ENCODE assay signal across 9 cellular contexts in the genomic region with DNA sequence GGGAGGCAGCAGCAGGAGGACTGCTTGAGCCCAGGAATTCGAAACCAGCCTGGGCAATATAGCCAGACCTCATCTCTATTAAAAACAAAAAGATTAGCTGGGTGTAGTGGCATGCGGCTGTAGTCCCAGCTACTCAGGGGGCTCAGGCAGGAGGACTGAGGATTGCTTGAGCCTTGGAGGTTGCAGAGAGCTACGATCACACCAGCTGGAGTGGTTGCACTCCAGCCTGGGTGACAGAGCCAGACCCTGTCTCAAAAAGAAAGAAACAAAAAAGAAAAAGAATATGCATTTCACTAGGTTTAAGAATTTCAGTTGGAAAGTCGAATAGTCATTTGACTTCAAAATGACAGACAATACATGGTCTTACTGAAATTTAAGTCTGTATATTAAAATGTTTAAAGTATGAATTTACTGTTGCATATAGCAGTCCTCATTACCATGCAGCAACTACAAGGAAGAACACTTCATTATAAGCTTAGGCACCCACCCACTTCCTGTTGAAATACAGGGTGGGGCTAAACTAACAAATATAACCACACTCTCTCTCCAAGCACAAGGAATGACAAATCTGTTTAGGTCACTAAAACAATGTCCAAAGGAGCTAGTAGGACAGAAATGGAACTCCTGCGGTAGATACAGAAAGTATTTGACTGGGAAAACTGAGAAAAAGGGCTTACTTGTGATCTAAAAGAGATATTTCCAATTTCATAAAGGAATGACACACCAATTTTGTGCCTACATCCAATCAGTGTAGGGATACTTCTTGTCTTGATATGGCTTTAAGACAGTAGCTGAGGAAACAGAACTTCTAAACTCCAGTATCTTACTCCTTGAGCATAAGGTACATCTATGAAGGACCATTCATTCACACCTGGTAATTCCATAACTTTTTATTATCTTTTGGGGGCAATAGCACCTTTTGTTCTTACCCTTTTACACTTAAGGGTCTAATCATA. TPM values are rescaled to one million over a fixed set of nuclear protein-coding genes. Genes with fewer than 3 reads are reported as not detected.
A peak's percentile ranks its signal among the peaks of the same experiment; 100 is the strongest.
DNase-seq lines count a peak whose midpoint lies in the region; ATAC-seq and TF ChIP-seq lines count a peak whose summit lies in the region.
"Had no signal": no experiment of that assay in that cellular context is flagged by ENCODE, and none has a peak within 500 bp of the region (broad histone marks: within the 10 kb centered on the region; RNA-seq: fewer than 3 reads in every experiment).

No MANE protein-coding gene starts in this region.

- H3K27me3 ChIP-seq in kidney epithelial cell (ENCODE audit: control insufficient read depth, insufficient read depth, low read length): no peaks in the 10 kb centered on the region

- no peak overlapping the region for H3K4me3 ChIP-seq in kidney epithelial cell (ENCODE audit: low read depth, low read length)

- TF ChIP-seq CTCF in kidney epithelial cell (IDR thresholded peaks at IDR 0.05; ENCODE audit: insufficient read depth, low read length, poor library complexity, severe bottlenecking): no peak

- no peaks in the 10 kb centered on the region for H3K36me3 ChIP-seq in kidney epithelial cell (ENCODE audit: control insufficient read depth, insufficient read depth, low read length)

- H3K27ac ChIP-seq in angular gyrus (ENCODE audit: low read depth, low read length) (peak overlapping the region; percentile 50), substantia nigra (ENCODE audit: low read depth, low read length, poor library complexity, severe bottlenecking) (peak overlapping the region; percentile 68)

- peak; percentile 81 for DNase-seq in EH (ENCODE audit: low read depth)
- DNase-seq in M059J (ENCODE audit: low read depth): peak; percentile 77
- DNase-seq in kidney epithelial cell (ENCODE audit: low read depth): peak; percentile 23
- no peak for DNase-seq in substantia nigra (lab: John Stamatoyannopoulos, UW)
- no peak for DNase-seq in iPS-NIHi7 (ENCODE audit: extremely low spot score)
- DNase-seq in NCI-H524 treated with DMSO at 0.1 percent for 48 hours (lab: John Stamatoyannopoulos, UW): no peak

- no peak for ATAC-seq in GM21825 (IDR thresholded peaks at IDR 0.05; ENCODE audit: unreplicated experiment)

RNA-seq across cellular contexts. Expression of gene GPR3, which starts 44.1 kb away (rescaled TPM):
- 2.0 and 2.6 TPM in 2 replicates for total RNA-seq in M059J (2014; rRNA removed; shearing (Covaris generic))
- 0.27 and 1.6 TPM in 2 replicates for total RNA-seq in kidney epithelial cell

RNA-seq across cellular contexts. Expression of gene CD164L2, which starts 53.3 kb away (rescaled TPM):
- total RNA-seq in M059J (2014; rRNA removed; shearing (Covaris generic)): 0.15 TPM in 1 of 2 replicates, not detected in the other
- 0.29 TPM in 1 of 2 replicates, not detected in the other for total RNA-seq in kidney epithelial cell
- total RNA-seq: T-helper 1 cell treated with Interleukin-12 subunit alpha and Interleukin-12 subunit beta and Interleukin-4 antibody, amounts not matched to agents 30 ng/mL and 1 ng/mL, for 36 hours had no signal

RNA-seq across cellular contexts. Expression of gene WASF2, which starts 53.5 kb away (rescaled TPM):
- 14.0 and 26.2 TPM in 2 replicates for total RNA-seq in M059J (2014; rRNA removed; shearing (Covaris generic))
- 52.4 and 56.3 TPM in 2 replicates for total RNA-seq in kidney epithelial cell

Comparison
In these comparisons a context has a peak if more than half of its experiments do, and no peak if none do; other contexts are left out.
1. DNase-seq: peak in EH (single experiment), M059J (single experiment) and kidney epithelial cell (single experiment); none in substantia nigra (0 of 49), iPS-NIHi7 (single experiment) and NCI-H524 treated with DMSO at 0.1 percent for 48 hours (single experiment).